9 cellular contexts compared by ENCODE assay signal in the genomic region with DNA sequence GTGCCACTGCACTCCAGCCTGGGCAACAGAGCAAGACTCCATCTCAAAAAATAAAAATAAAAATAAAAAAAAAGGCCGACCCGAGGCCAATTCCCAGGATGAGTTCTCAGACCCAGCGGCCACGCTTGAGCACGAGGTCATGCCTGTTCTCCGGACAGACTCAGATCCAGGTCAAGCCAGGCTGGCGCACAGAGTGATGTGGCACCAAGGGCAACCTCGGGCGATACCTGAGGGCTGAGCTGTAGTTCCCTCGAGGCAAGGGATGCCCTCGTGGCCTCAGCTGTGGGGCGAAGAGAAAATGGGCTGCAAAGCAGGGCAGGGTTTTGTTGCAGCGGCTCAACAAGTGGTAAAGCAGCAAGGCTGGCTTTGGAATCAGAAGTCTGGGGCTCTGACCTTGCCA.
"Had no signal": no experiment of that assay in that cellular context is flagged by ENCODE, and none has a peak within 500 bp of the region (broad histone marks: within the 10 kb centered on the region; RNA-seq: fewer than 3 reads in every experiment).

No MANE protein-coding gene starts in this region.

- H3K27ac ChIP-seq: GM23248, HL-60, KMS-11 had no signal

- DNase-seq: GM23248, GOT3, H7, HCEC 1CT, HFFc6, KBM-7 had no signal

- H3K9me3 Mint-ChIP-seq: HFFc6 had no signal

- H3K27ac Mint-ChIP-seq: HFFc6, IgD-negative memory B cell had no signal

- H3K36me3 Mint-ChIP-seq: IgD-negative memory B cell had no signal

- H3K4me3 ChIP-seq: GM23248 had no signal

- H3K4me3 Mint-ChIP-seq: HFFc6, IgD-negative memory B cell had no signal

- H3K4me1 Mint-ChIP-seq: IgD-negative memory B cell had no signal
